Comparison of ENCODE assay signal across 16 cellular contexts in genomic region chr12:128268348-128268725, GRCh38. TPM values are rescaled to one million over a fixed set of nuclear protein-coding genes. Genes with fewer than 3 reads are reported as not detected.
DNase-seq lines count a peak whose midpoint lies in the region; ATAC-seq and TF ChIP-seq lines count a peak whose summit lies in the region.
"Had no signal": no experiment of that assay in that cellular context is flagged by ENCODE, and none has a peak within 500 bp of the region (broad histone marks: within the 10 kb centered on the region; RNA-seq: fewer than 3 reads in every experiment).

No MANE protein-coding gene starts in this region.

- H3K4me1 ChIP-seq in HUES6 (ENCODE audit: control insufficient read depth, insufficient read depth, low read length) = peaks cover 19% of the 10 kb centered on the region

- peak overlapping the region; percentile 3 for H3K9ac ChIP-seq in HUES6 (ENCODE audit: low read length)

- no peaks in the 10 kb centered on the region for H3K36me3 ChIP-seq in HUES6 (ENCODE audit: control insufficient read depth, insufficient read depth, low read length)

- in situ Hi-C loops in ACHN (cut with HindIII; ENCODE audit: low pct_ligation_motif_present, low pct_unique_long_range_greater_than_20kb, low sequenced_read_pairs) = no loop called here

- H3K27me3 ChIP-seq in HUES6 (ENCODE audit: control insufficient read depth, insufficient read depth, low read length) (peaks cover 89% of the 10 kb centered on the region), dorsolateral prefrontal cortex (peaks cover 0 to 18% (median 3%) of the 10 kb centered on the region in 45 donors)

- no peak for TF ChIP-seq CTCF in dorsolateral prefrontal cortex (IDR thresholded peaks at IDR 0.05 in 54 of 56, conservative IDR thresholded peaks at IDR 0.05 in 2 of 56; ENCODE audit: low read depth in 1 of 56, partially characterized antibody in 56 of 56)

- peaks cover 17% of the 10 kb centered on the region for H3K9me3 ChIP-seq in HUES6 (ENCODE audit: control insufficient read depth, insufficient read depth, low read depth, low read length)

- H3K4me3 ChIP-seq in HUES6 (ENCODE audit: low read depth, low read length) (peak overlapping the region; percentile 74), dorsolateral prefrontal cortex (peak overlapping the region; percentile 49 to 80 (median 65))

- DNase-seq in dorsolateral prefrontal cortex = no peak
- peak; percentile 35 for DNase-seq in left kidney (ENCODE audit: low read depth, low spot score)
- DNase-seq in sciatic nerve (ENCODE audit: low spot score) = no peak
- DNase-seq in T-helper 1 cell = no peak
- no peak for DNase-seq in erythroblast (lab: John Stamatoyannopoulos, UW)
- no peak for DNase-seq in ACHN
- DNase-seq in epidermal melanocyte (ENCODE audit: insufficient read length, low spot score) = no peak
- DNase-seq: activated B cell treated with CpG ODN at 0.5 μM for 24 hours; activated CD8-positive, alpha-beta memory T cell treated with anti-CD3 and anti-CD28 coated beads, Interleukin-2, amount 50 U/mL, for 48 hours; GDM1; HFFc6; left colon; stimulated activated CD4-positive, alpha-beta T cell treated with anti-CD3 and anti-CD28 coated beads, Interleukin-2, amount 100 ng/mL, for 48 hours; stimulated activated naive CD4-positive, alpha-beta T cell had no signal

- H3K27ac ChIP-seq in HUES6 (ENCODE audit: low read depth, low read length) (no peak overlapping the region), dorsolateral prefrontal cortex (peak overlapping the region in 29 of 59 donors; percentile 5 to 74 (median 45))

- peak; percentile 40 for ATAC-seq in sciatic nerve
- ATAC-seq: left colon had no signal

- TF ChIP-seq POLR2A in erythroblast (IDR thresholded peaks at IDR 0.05; ENCODE audit: low read length) = no peak

- intact Hi-C loops in dorsolateral prefrontal cortex (cut with DNase I) = loop anchor here (10.0 kb wide), 3 partner anchors 536 to 1746 kb away; no protein-coding TSS in a partner anchor
- intact Hi-C loops in sciatic nerve (cut with DNase I) = loop anchor here (10.0 kb wide), 1 partner anchor 126 kb away; no protein-coding TSS in a partner anchor

RNA-seq across cellular contexts. Expression of gene TMEM132C, which starts 1.4 kb away (rescaled TPM):
- total RNA-seq in dorsolateral prefrontal cortex (10 to 100 TPM in 117 of 120 experiments, 1 to 10 TPM in 3; 9.2 to 19.8 (median 13.9) TPM), sciatic nerve (13.5 TPM)
- total RNA-seq: activated B cell treated with CpG ODN at 0.5 μM for 24 hours, dermis microvascular lymphatic vessel endothelial cell, HFFc6 had no signal
